ENCODE assay signal across 8 cellular contexts in the genomic region with DNA sequence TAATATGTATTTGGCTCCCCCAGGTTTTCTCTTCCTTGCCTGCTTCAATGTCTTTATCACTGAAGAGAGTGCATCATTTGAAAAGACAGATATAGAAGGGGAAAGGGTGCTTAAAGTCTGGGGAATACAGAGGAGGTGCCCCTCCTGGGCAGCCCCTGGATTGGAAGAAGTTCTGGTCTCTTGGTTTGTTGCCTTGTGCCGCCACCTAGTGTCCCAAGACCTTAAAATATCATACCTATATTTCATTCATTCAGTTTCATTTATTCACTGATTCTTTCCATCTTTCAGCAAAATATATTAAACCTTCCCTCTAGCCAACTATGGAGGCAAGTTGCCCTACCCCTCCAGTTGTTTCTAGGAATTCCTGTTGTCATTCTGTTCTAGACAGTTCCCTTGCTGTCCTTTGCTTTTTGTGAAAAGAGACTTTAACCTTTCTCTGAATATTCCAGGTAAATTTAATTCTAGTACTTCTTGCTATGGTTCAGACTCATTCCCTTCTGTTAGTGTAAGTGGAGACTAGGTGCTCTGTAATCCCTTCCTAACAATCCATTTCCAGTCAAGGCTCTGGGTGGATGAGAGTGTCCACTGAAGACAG. TPM values are rescaled to one million over a fixed set of nuclear protein-coding genes. Genes with fewer than 3 reads are reported as not detected.
A peak's percentile ranks its signal among the peaks of the same experiment; 100 is the strongest.
DNase-seq lines count a peak whose midpoint lies in the region; ATAC-seq and TF ChIP-seq lines count a peak whose summit lies in the region.

No MANE protein-coding gene starts in this region.

- no peak for ATAC-seq in GM21717 (IDR thresholded peaks at IDR 0.05; ENCODE audit: unreplicated experiment)
- no peak for ATAC-seq in HG02981 (IDR thresholded peaks at IDR 0.05; ENCODE audit: unreplicated experiment)
- no peak for ATAC-seq in gastrocnemius medialis

- TF ChIP-seq POLR2A in gastrocnemius medialis (IDR thresholded peaks at IDR 0.05) = no peak

- TF ChIP-seq CTCF in mammary epithelial cell (conservative IDR thresholded peaks at IDR 0.05 in 1 of 2, IDR thresholded peaks at IDR 0.05 in 1 of 2; ENCODE audit: extremely low read depth in 1 of 2, insufficient read depth in 1 of 2, low read depth in 1 of 2, low read length in 2 of 2) = peak; percentile 28 to 66
- TF ChIP-seq CTCF in gastrocnemius medialis (IDR thresholded peaks at IDR 0.05 in 4 of 5, conservative IDR thresholded peaks at IDR 0.05 in 1 of 5) = peak in 2 of 5 experiments; percentile 10 to 20

- no peak overlapping the region for H2AFZ ChIP-seq in mammary epithelial cell (ENCODE audit: low read depth, low read length)

- 0% methylated on average over 1 of the region's 1 CpG for WGBS in mammary epithelial cell (ENCODE audit: low coverage, missing lambda C conversion rate)

- no peak overlapping the region for H3K4me3 ChIP-seq in NT2/D1 (ENCODE audit: insufficient read length, low read depth)
- H3K4me3 ChIP-seq in mammary epithelial cell (replicated peaks in 1 of 3; ENCODE audit: insufficient read depth in 1 of 3, low read depth in 2 of 3, low read length in 3 of 3) = no peak overlapping the region
- H3K4me3 ChIP-seq in gastrocnemius medialis = no peak overlapping the region

- H4K20me1 ChIP-seq in mammary epithelial cell (ENCODE audit: insufficient read depth, low read length) = no peaks in the 10 kb centered on the region

- H3K79me2 ChIP-seq in mammary epithelial cell (ENCODE audit: insufficient read depth, low read length) = no peaks in the 10 kb centered on the region

- intact Hi-C loops in mammary epithelial cell (cut with micrococcal nuclease) (loop anchor here (1.0 to 10.0 kb wide), 4 partner anchors 59 to 354 kb away; no protein-coding TSS in a partner anchor), gastrocnemius medialis (cut with DNase I; ENCODE audit: low total_unique reads) (loop anchor here (1.0 kb wide), 1 partner anchor 59 kb away; no protein-coding TSS in a partner anchor)

- CTCF ChIA-PET in mammary epithelial cell (lab: Charles Lee; ENCODE audit: low non-redundant PET) = interaction anchor here (0.7 kb wide), 1 partner anchor 23 kb away, joined by 14 read pairs; no protein-coding TSS in a partner anchor

- H3K9me3 ChIP-seq in NT2/D1 (ENCODE audit: insufficient read depth, low read length) (no peaks in the 10 kb centered on the region), mammary epithelial cell (replicated peaks; ENCODE audit: insufficient read depth, low read length) (no peaks in the 10 kb centered on the region), gastrocnemius medialis (no peaks in the 10 kb centered on the region)

- BruUV-seq in mammary epithelial cell (replicated peaks; lab: Mats Ljungman, UMichigan) = no TSS peak

- H3K9ac ChIP-seq in NT2/D1 (ENCODE audit: insufficient read length, low read depth) (no peak overlapping the region), mammary epithelial cell (ENCODE audit: insufficient read depth, low read length) (no peak overlapping the region)

- H3K36me3 ChIP-seq in NT2/D1 (ENCODE audit: insufficient read depth, insufficient read length, low read length) (no peaks in the 10 kb centered on the region), mammary epithelial cell (ENCODE audit: insufficient read depth, low read length) (no peaks in the 10 kb centered on the region), gastrocnemius medialis (no peaks in the 10 kb centered on the region)

- H3K27me3 ChIP-seq in NT2/D1 (ENCODE audit: insufficient read depth, insufficient read length) (peaks cover 43% of the 10 kb centered on the region), mammary epithelial cell (ENCODE audit: insufficient read depth, low read length) (no peaks in the 10 kb centered on the region), gastrocnemius medialis (peaks cover 41 to 54% (median 54%) of the 10 kb centered on the region in 3 donors)

- peaks cover under 1% of the 10 kb centered on the region for H3K4me1 ChIP-seq in NT2/D1 (ENCODE audit: insufficient read depth, insufficient read length)
- peaks cover 4% of the 10 kb centered on the region for H3K4me1 ChIP-seq in mammary epithelial cell (ENCODE audit: insufficient read depth, low read length)
- H3K4me1 ChIP-seq in gastrocnemius medialis = no peaks in the 10 kb centered on the region

- H3K27ac ChIP-seq in mammary epithelial cell (ENCODE audit: insufficient read depth, low read depth, low read length) = no peak overlapping the region
- no peak overlapping the region for H3K27ac ChIP-seq in gastrocnemius medialis

- dilution Hi-C loops in mammary epithelial cell (cut with HindIII; ENCODE audit: low sequenced_read_pairs) = loop anchor here (10.0 kb wide), 1 partner anchor 280 kb away; no protein-coding TSS in a partner anchor

- no peak overlapping the region for H3K4me2 ChIP-seq in mammary epithelial cell (ENCODE audit: insufficient read depth, low read depth, low read length)

- DNase-seq in A172 (ENCODE audit: low spot score) = peak; percentile 54
- DNase-seq in ELF-1 (ENCODE audit: low read depth, low spot score) = peak; percentile 49
- peak; percentile 71 for DNase-seq in NT2/D1 (ENCODE audit: low read depth, low spot score)
- no peak for DNase-seq in mammary epithelial cell
- peak; percentile 66 for DNase-seq in pons (ENCODE audit: low spot score)
- no peak for DNase-seq in gastrocnemius medialis

- in situ Hi-C loops in mammary epithelial cell (cut with MboI; ENCODE audit: low sequenced_read_pairs in 2 of 2) = loop anchor here in 1 of 2 donors (5.0 kb wide), 1 partner anchor 62 kb away; no protein-coding TSS in a partner anchor
- in situ Hi-C loops in gastrocnemius medialis (cut with MboI; ENCODE audit: low sequenced_read_pairs in 4 of 4) = loop anchor here in 3 of 4 donors (5.0 kb wide), 1 partner anchor 57 kb away; no protein-coding TSS in a partner anchor

RNA-seq across cellular contexts. Expression of a gene that starts 56.1 kb away (rescaled TPM):
- 14.6 and 22.2 TPM in 2 replicates for total RNA-seq in A172 (2014; rRNA removed; shearing (Covaris generic))
- total RNA-seq in mammary epithelial cell (10 to 100 TPM in 1 of 2 donors, 1 to 10 TPM in 1; 9.2 to 34.3 TPM), gastrocnemius medialis (100 to 1,000 TPM; 129 to 260 (median 168) TPM)
- 11.4 TPM for polyA plus RNA-seq in mammary epithelial cell
- 9.6 TPM for polyA minus RNA-seq in mammary epithelial cell

Comparison
In these comparisons a context has a peak if more than half of its experiments do, and no peak if none do; other contexts are left out.
1. DNase-seq: peak in A172 (single experiment), ELF-1 (single experiment), NT2/D1 (single experiment) and pons (single experiment); none in mammary epithelial cell (single experiment) and gastrocnemius medialis (0 of 2).